In genomic region chr11:126290887-126291286, GRCh38 we compare ENCODE assay signal across 16 cellular contexts.
"Had no signal": no experiment of that assay in that cellular context is flagged by ENCODE, and none has a peak within 500 bp of the region (broad histone marks: within the 10 kb centered on the region; RNA-seq: fewer than 3 reads in every experiment).

No MANE protein-coding gene starts in this region.

- ATAC-seq: activated naive CD4-positive, alpha-beta T cell treated with anti-CD3 and anti-CD28 coated beads, Interleukin-2, amount 50 U/mL, for 72 hours; foreskin keratinocyte; mucosa of descending colon; naive thymus-derived CD4-positive, alpha-beta T cell had no signal

- H3K27me3 Mint-ChIP-seq: memory B cell; naive thymus-derived CD4-positive, alpha-beta T cell; stimulated activated naive CD8-positive, alpha-beta T cell treated with anti-CD3 and anti-CD28 coated beads, Interleukin-15, Interleukin-2, amounts not matched to agents 100 ng/mL and 50 ng/mL, for 24 hours had no signal

- H3K4me1 ChIP-seq: adrenal gland, foreskin keratinocyte, suprapubic skin, transverse colon had no signal

- H3K9me3 ChIP-seq: adrenal gland, mucosa of descending colon, neutrophil, suprapubic skin, transverse colon had no signal

- H3K9me3 Mint-ChIP-seq: activated naive CD4-positive, alpha-beta T cell treated with anti-CD3 and anti-CD28 coated beads, Interleukin-2, amount 50 U/mL, for 72 hours; memory B cell; naive thymus-derived CD4-positive, alpha-beta T cell; stimulated activated naive CD8-positive, alpha-beta T cell treated with anti-CD3 and anti-CD28 coated beads, Interleukin-15, Interleukin-2, amounts not matched to agents 100 ng/mL and 50 ng/mL, for 24 hours had no signal

- H3K4me3 ChIP-seq: adrenal gland, dorsolateral prefrontal cortex, mucosa of descending colon, suprapubic skin, transverse colon had no signal

- H3K27me3 ChIP-seq: adrenal gland, dorsolateral prefrontal cortex, foreskin keratinocyte, neutrophil, suprapubic skin, transverse colon had no signal

- H3K27ac ChIP-seq: foreskin keratinocyte, neutrophil, suprapubic skin, transverse colon had no signal

- DNase-seq: activated CD4-positive, alpha-beta T cell treated with anti-CD3 and anti-CD28 coated beads, Interleukin-2, amount 50 U/mL, for 4 hours; activated CD4-positive, CD25-positive, alpha-beta regulatory T cell treated with anti-CD3 and anti-CD28 coated beads, Interleukin-2, amount 50 U/mL, for 72 hours; activated gamma-delta T cell; caudate nucleus; dorsolateral prefrontal cortex; foreskin keratinocyte; hypothalamus; mucosa of descending colon; naive thymus-derived CD4-positive, alpha-beta T cell; transverse colon had no signal

- H3K4me3 Mint-ChIP-seq: memory B cell; naive thymus-derived CD4-positive, alpha-beta T cell; stimulated activated naive CD8-positive, alpha-beta T cell treated with anti-CD3 and anti-CD28 coated beads, Interleukin-15, Interleukin-2, amounts not matched to agents 100 ng/mL and 50 ng/mL, for 24 hours had no signal

- H3K27ac Mint-ChIP-seq: activated naive CD4-positive, alpha-beta T cell treated with anti-CD3 and anti-CD28 coated beads, Interleukin-2, amount 50 U/mL, for 72 hours; stimulated activated naive CD8-positive, alpha-beta T cell treated with anti-CD3 and anti-CD28 coated beads, Interleukin-15, Interleukin-2, amounts not matched to agents 100 ng/mL and 50 ng/mL, for 24 hours had no signal
